ENCODE assay signal across 27 cellular contexts in genomic region chr16:523097-523741, GRCh38. TPM values are rescaled to one million over a fixed set of nuclear protein-coding genes. Genes with fewer than 3 reads are reported as not detected.
DNase-seq lines count a peak whose midpoint lies in the region; ATAC-seq and TF ChIP-seq lines count a peak whose summit lies in the region.
"Had no signal": no experiment of that assay in that cellular context is flagged by ENCODE, and none has a peak within 500 bp of the region (broad histone marks: within the 10 kb centered on the region; RNA-seq: fewer than 3 reads in every experiment).

No MANE protein-coding gene starts in this region.

- peaks cover 4% of the 10 kb centered on the region; the same call in 1 of the 2 replicates for H3K36me3 Mint-ChIP-seq in WTC11
- H3K36me3 Mint-ChIP-seq: memory B cell had no signal

- no peak overlapping the region for H3K4me2 ChIP-seq in hepatocyte

- H3K9me3 Mint-ChIP-seq in stimulated activated naive CD8-positive, alpha-beta T cell treated with anti-CD3 and anti-CD28 coated beads, Interleukin-15, amount 100 ng/mL, for 72 hours, result no peaks in the 10 kb centered on the region
- H3K9me3 Mint-ChIP-seq in WTC11, result no peaks in the 10 kb centered on the region
- H3K9me3 Mint-ChIP-seq: H9; memory B cell; stimulated activated naive CD8-positive, alpha-beta T cell treated with anti-CD3 and anti-CD28 coated beads, Interleukin-15, Interleukin-2, amounts not matched to agents 100 ng/mL and 50 ng/mL, for 24 hours had no signal

- POLR2A ChIA-PET in WTC11 (lab: Charles Lee), result no interaction called here

- peaks cover 16% of the 10 kb centered on the region for H3K79me2 ChIP-seq in hepatocyte

- peak overlapping the region; percentile 43 to 71 for H3K27ac Mint-ChIP-seq in stimulated activated naive CD8-positive, alpha-beta T cell treated with anti-CD3 and anti-CD28 coated beads, Interleukin-15, amount 100 ng/mL, for 72 hours
- H3K27ac Mint-ChIP-seq in WTC11, result no peak overlapping the region; the same call in 1 of the 2 replicates

- CTCF ChIA-PET in WTC11 (lab: Charles Lee), result interaction anchor here (1.2 to 2.1 kb wide), 2 partner anchors 11 to 59 kb away, joined by 3 to 6 read pairs; no protein-coding TSS in a partner anchor

- H3K27ac ChIP-seq in hepatocyte, result peak overlapping the region; percentile 23
- H3K27ac ChIP-seq: SJCRH30, transverse colon had no signal

- no peaks in the 10 kb centered on the region for H3K27me3 ChIP-seq in hepatocyte
- H3K27me3 ChIP-seq: cardiac muscle cell, SJCRH30, transverse colon had no signal

- no peaks in the 10 kb centered on the region for H3K9me3 ChIP-seq in hepatocyte (ENCODE audit: low read depth)
- H3K9me3 ChIP-seq: SJCRH30, transverse colon had no signal

- H3K4me1 ChIP-seq in hepatocyte (ENCODE audit: insufficient read depth), result peaks cover 21% of the 10 kb centered on the region

- H2AFZ ChIP-seq in hepatocyte, result no peak overlapping the region

- no peaks in the 10 kb centered on the region for H3K36me3 ChIP-seq in hepatocyte (replicated peaks; ENCODE audit: insufficient read depth, low read depth)
- H3K36me3 ChIP-seq: transverse colon had no signal

- TF ChIP-seq CTCF in WTC11 (IDR thresholded peaks at IDR 0.05), result no peak
- TF ChIP-seq CTCF in hepatocyte (IDR thresholded peaks at IDR 0.05; ENCODE audit: poor library complexity), result no peak

- WGBS in hepatocyte (ENCODE audit: low lambda C conversion rate, missing lambda C conversion rate), result 96% methylated on average over 21 of the region's 22 CpGs

- H3K9me2 ChIP-seq in hepatocyte (replicated peaks; ENCODE audit: insufficient read depth), result no peaks in the 10 kb centered on the region

- intact Hi-C loops in Right ventricle myocardium inferior (cut with DNase I), result no loop called here

- no peaks in the 10 kb centered on the region for H3K27me3 Mint-ChIP-seq in stimulated activated naive CD8-positive, alpha-beta T cell treated with anti-CD3 and anti-CD28 coated beads, Interleukin-15, amount 100 ng/mL, for 72 hours
- no peaks in the 10 kb centered on the region for H3K27me3 Mint-ChIP-seq in WTC11 (ENCODE audit: low read depth)
- H3K27me3 Mint-ChIP-seq: memory B cell; progenitor cell of endocrine pancreas; stimulated activated naive CD8-positive, alpha-beta T cell treated with anti-CD3 and anti-CD28 coated beads, Interleukin-15, Interleukin-2, amounts not matched to agents 100 ng/mL and 50 ng/mL, for 24 hours had no signal

- H3K4me3 ChIP-seq in hepatocyte, result no peak overlapping the region
- H3K4me3 ChIP-seq: cardiac muscle cell, SJCRH30, transverse colon had no signal

- no peaks in the 10 kb centered on the region for H4K20me1 ChIP-seq in hepatocyte (ENCODE audit: insufficient read depth, poor library complexity, severe bottlenecking)

- ATAC-seq in stimulated activated naive CD8-positive, alpha-beta T cell treated with anti-CD3 and anti-CD28 coated beads, Interleukin-15, amount 100 ng/mL, for 72 hours, result no peak
- ATAC-seq in stimulated activated naive CD8-positive, alpha-beta T cell treated with anti-CD3 and anti-CD28 coated beads, Interleukin-15, Interleukin-2, amounts not matched to agents 100 U/mL and 50 U/mL, for 24 hours, result no peak
- ATAC-seq in WTC11 (no peak), HG03139 (IDR thresholded peaks at IDR 0.05; ENCODE audit: unreplicated experiment) (no peak), Right ventricle myocardium inferior (no peak)
- ATAC-seq: esophagus mucosa, PC-3 had no signal

- H3K4me1 Mint-ChIP-seq in stimulated activated naive CD8-positive, alpha-beta T cell treated with anti-CD3 and anti-CD28 coated beads, Interleukin-15, amount 100 ng/mL, for 72 hours, result peaks cover 42% of the 10 kb centered on the region
- peaks cover 9% of the 10 kb centered on the region for H3K4me1 Mint-ChIP-seq in WTC11

- no peak overlapping the region for H3K4me3 Mint-ChIP-seq in stimulated activated naive CD8-positive, alpha-beta T cell treated with anti-CD3 and anti-CD28 coated beads, Interleukin-15, amount 100 ng/mL, for 72 hours
- no peak overlapping the region for H3K4me3 Mint-ChIP-seq in WTC11
- H3K4me3 Mint-ChIP-seq: H9; memory B cell; stimulated activated naive CD8-positive, alpha-beta T cell treated with anti-CD3 and anti-CD28 coated beads, Interleukin-15, Interleukin-2, amounts not matched to agents 100 ng/mL and 50 ng/mL, for 24 hours had no signal

- no peak for DNase-seq in stimulated activated naive CD8-positive, alpha-beta T cell treated with anti-CD3 and anti-CD28 coated beads, Interleukin-15, amount 100 ng/mL, for 72 hours
- DNase-seq in stimulated activated naive CD8-positive, alpha-beta T cell treated with anti-CD3 and anti-CD28 coated beads, Interleukin-15, Interleukin-2, amounts not matched to agents 100 U/mL and 50 U/mL, for 24 hours, result no peak
- DNase-seq in WTC11 (ENCODE audit: low spot score), result no peak
- no peak for DNase-seq in hepatocyte (ENCODE audit: low spot score)
- DNase-seq in COR-L47 (lab: John Stamatoyannopoulos, UW), result no peak
- DNase-seq in Right ventricle myocardium inferior (ENCODE audit: missing footprints), result no peak
- DNase-seq: activated CD4-positive, alpha-beta T cell treated with anti-CD3 and anti-CD28 coated beads, Interleukin-2, amount 50 U/mL, for 48 hours; AML-193; EL; H9; NCI-H1048; NCI-H187 treated with DMSO at 0.1 percent for 48 hours; NCI-H2227 treated with DMSO at 0.1 percent for 48 hours; PC-3; SJCRH30; stimulated activated CD4-positive, alpha-beta T cell treated with anti-CD3 and anti-CD28 coated beads, Interleukin-1b, Interleukin-23, amount 100 ng/mL, for 48 hours; transverse colon had no signal

TF ChIP-seq in WTC11, 78 proteins besides CTCF, POLR2A, EP300 and RAD21:
- TF ChIP-seq, protein P1, sequence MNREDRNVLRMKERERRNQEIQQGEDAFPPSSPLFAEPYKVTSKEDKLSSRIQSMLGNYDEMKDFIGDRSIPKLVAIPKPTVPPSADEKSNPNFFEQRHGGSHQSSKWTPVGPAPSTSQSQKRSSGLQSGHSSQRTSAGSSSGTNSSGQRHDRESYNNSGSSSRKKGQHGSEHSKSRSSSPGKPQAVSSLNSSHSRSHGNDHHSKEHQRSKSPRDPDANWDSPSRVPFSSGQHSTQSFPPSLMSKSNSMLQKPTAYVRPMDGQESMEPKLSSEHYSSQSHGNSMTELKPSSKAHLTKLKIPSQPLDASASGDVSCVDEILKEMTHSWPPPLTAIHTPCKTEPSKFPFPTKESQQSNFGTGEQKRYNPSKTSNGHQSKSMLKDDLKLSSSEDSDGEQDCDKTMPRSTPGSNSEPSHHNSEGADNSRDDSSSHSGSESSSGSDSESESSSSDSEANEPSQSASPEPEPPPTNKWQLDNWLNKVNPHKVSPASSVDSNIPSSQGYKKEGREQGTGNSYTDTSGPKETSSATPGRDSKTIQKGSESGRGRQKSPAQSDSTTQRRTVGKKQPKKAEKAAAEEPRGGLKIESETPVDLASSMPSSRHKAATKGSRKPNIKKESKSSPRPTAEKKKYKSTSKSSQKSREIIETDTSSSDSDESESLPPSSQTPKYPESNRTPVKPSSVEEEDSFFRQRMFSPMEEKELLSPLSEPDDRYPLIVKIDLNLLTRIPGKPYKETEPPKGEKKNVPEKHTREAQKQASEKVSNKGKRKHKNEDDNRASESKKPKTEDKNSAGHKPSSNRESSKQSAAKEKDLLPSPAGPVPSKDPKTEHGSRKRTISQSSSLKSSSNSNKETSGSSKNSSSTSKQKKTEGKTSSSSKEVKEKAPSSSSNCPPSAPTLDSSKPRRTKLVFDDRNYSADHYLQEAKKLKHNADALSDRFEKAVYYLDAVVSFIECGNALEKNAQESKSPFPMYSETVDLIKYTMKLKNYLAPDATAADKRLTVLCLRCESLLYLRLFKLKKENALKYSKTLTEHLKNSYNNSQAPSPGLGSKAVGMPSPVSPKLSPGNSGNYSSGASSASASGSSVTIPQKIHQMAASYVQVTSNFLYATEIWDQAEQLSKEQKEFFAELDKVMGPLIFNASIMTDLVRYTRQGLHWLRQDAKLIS (CRISPR knock-in tag; IDR thresholded peaks at IDR 0.05; ENCODE audit: borderline replicate concordance), result no peak
- TF ChIP-seq ZBTB21 (CRISPR knock-in tag; IDR thresholded peaks at IDR 0.05; ENCODE audit: borderline replicate concordance) (no peak), FOXP4 (CRISPR knock-in tag; IDR thresholded peaks at IDR 0.05) (no peak), NFYB (CRISPR knock-in tag; conservative IDR thresholded peaks at IDR 0.05; ENCODE audit: low read depth) (0 out of 2 replicates have a peak, but pooled peaks have one; percentile 15)

RNA-seq across cellular contexts. Expression of gene CAPN15, which starts 4.3 kb away (rescaled TPM):
- total RNA-seq in WTC11 (2021) (89.3 to 110 TPM (median 93.8 TPM) in 3 replicates), hepatocyte (41.7 and 51.0 TPM in 2 replicates), Right ventricle myocardium inferior (16.8 TPM)
- polyA plus RNA-seq in hepatocyte, result 42.7 and 47.9 TPM in 2 replicates

RNA-seq across cellular contexts. Expression of gene PRR35, which starts 37.0 kb away (rescaled TPM):
- total RNA-seq in WTC11 (2021) (0.72 to 1.1 TPM (median 0.94 TPM) in 3 replicates), hepatocyte (not detected in 2 replicates), Right ventricle myocardium inferior (not detected)
- not detected in 2 replicates for polyA plus RNA-seq in hepatocyte
- total RNA-seq: esophagus mucosa; frontal cortex; kidney epithelial cell; PC-3; progenitor cell of endocrine pancreas; SJCRH30; skeletal muscle tissue; T-helper 1 cell treated with Interleukin-12 subunit alpha and Interleukin-12 subunit beta and Interleukin-4 antibody, amounts not matched to agents 30 ng/mL and 1 ng/mL, for 36 hours; transverse colon had no signal
- polyA plus RNA-seq: cardiac muscle cell had no signal

RNA-seq across cellular contexts. Expression of gene NHLRC4, which starts 43.6 kb away (rescaled TPM):
- total RNA-seq in WTC11 (2021), result 0.76 to 0.92 TPM (median 0.87 TPM) in 3 replicates
- total RNA-seq in hepatocyte, result 1.0 and 1.2 TPM in 2 replicates
- polyA plus RNA-seq in hepatocyte, result 0.25 and 1.7 TPM in 2 replicates
- 0.57 TPM for total RNA-seq in Right ventricle myocardium inferior

RNA-seq across cellular contexts. Expression of gene PIGQ, which starts 46.5 kb away (rescaled TPM):
- total RNA-seq in WTC11 (2021) (57.7 to 63.7 TPM (median 60.8 TPM) in 3 replicates), hepatocyte (26.7 and 30.0 TPM in 2 replicates), Right ventricle myocardium inferior (16.6 TPM)
- 58.6 and 64.6 TPM in 2 replicates for polyA plus RNA-seq in hepatocyte
